ENCODE assay signal across 8 cellular contexts in genomic region chr3:56682458-56683121, GRCh38. TPM values are rescaled to one million over a fixed set of nuclear protein-coding genes. Genes with fewer than 3 reads are reported as not detected.
DNase-seq lines count a peak whose midpoint lies in the region; ATAC-seq, FAIRE-seq and TF ChIP-seq lines count a peak whose summit lies in the region.

No MANE protein-coding gene starts in this region.

- H3K4me3 Mint-ChIP-seq in Calu3 (ENCODE audit: low read depth, unreplicated experiment) (peak overlapping the region; percentile 88), natural killer cell (peak overlapping the region; percentile 98)
- peak overlapping the region; percentile 92 for H3K4me3 Mint-ChIP-seq in activated T-helper 17 cell treated with anti-CD3 and anti-CD28 coated beads, Interleukin-2, amount 50 U/mL, for 72 hours

- TSS peak; percentile 68 for BruUV-seq in Calu3 (replicated peaks; lab: Mats Ljungman, UMichigan)

- H3K27ac Mint-ChIP-seq in Calu3 (ENCODE audit: unreplicated experiment) (peak overlapping the region; percentile 74), natural killer cell (peak overlapping the region; percentile 92 to 97)
- peak overlapping the region; percentile 91 for H3K27ac Mint-ChIP-seq in activated T-helper 17 cell treated with anti-CD3 and anti-CD28 coated beads, Interleukin-2, amount 50 U/mL, for 72 hours

- H3K4me3 ChIP-seq in HUES64 (ENCODE audit: low read length) = peak overlapping the region; percentile 90
- H3K4me3 ChIP-seq in fibroblast of mammary gland (ENCODE audit: control insufficient read depth, low read depth, low read length) = peak overlapping the region; percentile 65

- no peak for FAIRE-seq in RCC 7860 (lab: Jason Lieb, UNC)

- H3K27ac ChIP-seq in HUES64 (ENCODE audit: low read depth, low read length) = peak overlapping the region; percentile 98

- H3K36me3 ChIP-seq in HUES64 (ENCODE audit: insufficient read depth, low read length) = peaks cover 11% of the 10 kb centered on the region

- H3K9ac ChIP-seq in HUES64 (ENCODE audit: low read depth, low read length) = peak overlapping the region; percentile 98

- DNase-seq in Calu3 = peak; percentile 72
- DNase-seq in RCC 7860 (ENCODE audit: low spot score) = peak; percentile 69
- peak; percentile 60 for DNase-seq in fibroblast of mammary gland (ENCODE audit: low read depth)
- DNase-seq in natural killer cell = peak; percentile 75
- DNase-seq in stimulated activated naive CD4-positive, alpha-beta T cell (lab: John Stamatoyannopoulos, UW) = peak; percentile 62 to 90 (median 77)

- H3K27me3 ChIP-seq in HUES64 (ENCODE audit: insufficient read depth, low read length) = peaks cover 25% of the 10 kb centered on the region

- TF ChIP-seq CTCF in Calu3 (IDR thresholded peaks at IDR 0.05; ENCODE audit: unreplicated experiment) (no peak), fibroblast of mammary gland (conservative IDR thresholded peaks at IDR 0.05; ENCODE audit: control insufficient read depth, insufficient read depth, low read depth, low read length) (no peak), natural killer cell (IDR thresholded peaks at IDR 0.05) (no peak)

- peaks cover 9% of the 10 kb centered on the region for H3K9me3 ChIP-seq in HUES64 (ENCODE audit: insufficient read depth, low read depth, low read length)

- H3K27me3 Mint-ChIP-seq in Calu3 (ENCODE audit: unreplicated experiment) (no peaks in the 10 kb centered on the region), natural killer cell (ENCODE audit: low read depth in 2 of 2) (no peaks in the 10 kb centered on the region)
- no peaks in the 10 kb centered on the region for H3K27me3 Mint-ChIP-seq in activated T-helper 17 cell treated with anti-CD3 and anti-CD28 coated beads, Interleukin-2, amount 50 U/mL, for 72 hours

- under 1% methylated on average over 56 of the region's 58 CpGs for WGBS in HUES64

- CTCF ChIA-PET in Calu3 (lab: Charles Lee) = interaction anchor here (0.9 to 1.1 kb wide), 3 partner anchors 57 to 306 kb away, joined by 3 to 4 read pairs (median 3); partner anchors contain the start of gene ARHGEF3

- peak; percentile 68 for ATAC-seq in GM21423 (IDR thresholded peaks at IDR 0.05; ENCODE audit: unreplicated experiment)
- ATAC-seq in activated T-helper 17 cell treated with anti-CD3 and anti-CD28 coated beads, Interleukin-2, amount 50 U/mL, for 72 hours (replicated peaks) = peak; percentile 79
- ATAC-seq in natural killer cell = peak; percentile 66 to 83 (median 72)

- H3K36me3 Mint-ChIP-seq in Calu3 (ENCODE audit: insufficient read depth, unreplicated experiment) (peaks cover 46% of the 10 kb centered on the region), natural killer cell (no peaks in the 10 kb centered on the region)
- H3K36me3 Mint-ChIP-seq in activated T-helper 17 cell treated with anti-CD3 and anti-CD28 coated beads, Interleukin-2, amount 50 U/mL, for 72 hours (ENCODE audit: low read depth) = peaks cover 54% of the 10 kb centered on the region

- H3K9me3 Mint-ChIP-seq in Calu3 (ENCODE audit: low read depth, unreplicated experiment) (no peaks in the 10 kb centered on the region), natural killer cell (no peaks in the 10 kb centered on the region)
- no peaks in the 10 kb centered on the region for H3K9me3 Mint-ChIP-seq in activated T-helper 17 cell treated with anti-CD3 and anti-CD28 coated beads, Interleukin-2, amount 50 U/mL, for 72 hours

- H3K4me1 ChIP-seq in HUES64 (ENCODE audit: insufficient read depth, low read length) = peaks cover 31% of the 10 kb centered on the region

- intact Hi-C loops in Calu3 (cut with micrococcal nuclease; ENCODE audit: unreplicated experiment) = no loop called here
- intact Hi-C loops in natural killer cell (cut with micrococcal nuclease) = loop anchor here (1.0 kb wide), 1 partner anchor 11 kb away; no protein-coding TSS in a partner anchor

- H3K4me1 Mint-ChIP-seq in Calu3 (ENCODE audit: low read depth, unreplicated experiment) (no peaks in the 10 kb centered on the region), natural killer cell (peaks cover 39 to 41% of the 10 kb centered on the region in 2 donors)
- H3K4me1 Mint-ChIP-seq in activated T-helper 17 cell treated with anti-CD3 and anti-CD28 coated beads, Interleukin-2, amount 50 U/mL, for 72 hours = peaks cover 26% of the 10 kb centered on the region

RNA-seq across cellular contexts. Expression of gene TASOR, which starts 0.5 kb away (rescaled TPM):
- total RNA-seq in Calu3 (2022) = 56.4 and 56.8 TPM in 2 replicates
- polyA plus RNA-seq in HUES64 (2013, experiment 1 of 2) = 29.9 TPM
- 39.9 TPM for polyA plus RNA-seq in HUES64 (2013, experiment 2 of 2)
- total RNA-seq in activated T-helper 17 cell treated with anti-CD3 and anti-CD28 coated beads, Interleukin-2, amount 50 U/mL, for 72 hours = 10 to 100 TPM; 55.0 to 62.5 TPM
- 10 to 100 TPM; 73.5 to 96.4 (median 81.8) TPM for total RNA-seq in natural killer cell

Comparison
In these comparisons a context has a peak if more than half of its experiments do, and no peak if none do; other contexts are left out.
1. Peak in every context shown above with its lines: DNase-seq, ATAC-seq, H3K4me3 ChIP-seq and H3K27ac ChIP-seq.